9 cellular contexts compared by ENCODE assay signal in genomic region chr10:86632009-86632800, GRCh38. TPM values are rescaled to one million over a fixed set of nuclear protein-coding genes. Genes with fewer than 3 reads are reported as not detected.
DNase-seq lines count a peak whose midpoint lies in the region; ATAC-seq, FAIRE-seq and TF ChIP-seq lines count a peak whose summit lies in the region.
"Had no signal": no experiment of that assay in that cellular context is flagged by ENCODE, and none has a peak within 500 bp of the region (broad histone marks: within the 10 kb centered on the region; RNA-seq: fewer than 3 reads in every experiment).

No MANE protein-coding gene starts in this region.

- peaks cover 34% of the 10 kb centered on the region for H3K4me1 ChIP-seq in cardiac muscle cell (ENCODE audit: low read depth)
- H3K4me1 ChIP-seq in pancreas = no peaks in the 10 kb centered on the region

- ATAC-seq in pancreas (peak; percentile 67 to 89 (median 70)), GM19324 (IDR thresholded peaks at IDR 0.05; ENCODE audit: low FRiP score, unreplicated experiment) (no peak)

- TF ChIP-seq CTCF in cardiac muscle cell (IDR thresholded peaks at IDR 0.05; ENCODE audit: low read depth, low read length) (peak; percentile 32), pancreas (IDR thresholded peaks at IDR 0.05) (no peak)

- no peaks in the 10 kb centered on the region for H3K9me3 ChIP-seq in cardiac muscle cell (ENCODE audit: low read depth)
- H3K9me3 ChIP-seq in pancreas = no peaks in the 10 kb centered on the region

- WGBS in pancreas, 2 donors = 18 to 23% methylated on average over 45 to 49 of the region's 49 CpGs

- H3K36me3 ChIP-seq in cardiac muscle cell (no peaks in the 10 kb centered on the region), pancreas (no peaks in the 10 kb centered on the region)

- intact Hi-C loops in pancreas (cut with DNase I) = no loop called here

- no peak for FAIRE-seq in pancreas (lab: Jason Lieb, UNC)

- H3K27ac ChIP-seq in cardiac muscle cell = peak overlapping the region; percentile 71
- no peak overlapping the region for H3K27ac ChIP-seq in pancreas

- DNase-seq in Ammon's horn (ENCODE audit: low spot score) = peak; percentile 9
- peak; percentile 44 for DNase-seq in NCI-H510A treated with DMSO at 0.1 percent for 48 hours (lab: John Stamatoyannopoulos, UW)
- DNase-seq in cardiac muscle cell (ENCODE audit: low read depth in 1 of 2, low spot score in 1 of 2) = peak; percentile 25 to 81
- peak in 2 of 6 donors; percentile 54 to 64 for DNase-seq in pancreas
- DNase-seq in SKM-1 treated with dmso at 0.1 percent for 144 hours (lab: John Stamatoyannopoulos, UW; ENCODE audit: unreplicated experiment) = no peak
- DNase-seq in OCI-M1 (lab: John Stamatoyannopoulos, UW) = no peak
- DNase-seq in RPMI8226 = no peak
- DNase-seq: activated CD8-positive, alpha-beta memory T cell treated with anti-CD3 and anti-CD28 coated beads, Interleukin-2, amount 50 U/mL, for 4 hours had no signal

- H3K27me3 ChIP-seq in cardiac muscle cell (no peaks in the 10 kb centered on the region), pancreas (no peaks in the 10 kb centered on the region)

- H3K4me3 ChIP-seq in cardiac muscle cell = no peak overlapping the region
- peak overlapping the region in 2 of 4 donors; percentile 17 to 22 for H3K4me3 ChIP-seq in pancreas

RNA-seq across cellular contexts. Expression of gene OPN4, which starts 22.1 kb away (rescaled TPM):
- total RNA-seq in cardiac muscle cell (0.18 TPM in 1 of 2 replicates, not detected in the other), pancreas (not detected)
- polyA plus RNA-seq in cardiac muscle cell (0.24 TPM in 1 of 2 replicates, not detected in the other), pancreas (not detected)

RNA-seq across cellular contexts. Expression of gene LDB3, which starts 36.1 kb away (rescaled TPM):
- 202 and 213 TPM in 2 replicates for total RNA-seq in cardiac muscle cell
- 266 and 317 TPM in 2 replicates for polyA plus RNA-seq in cardiac muscle cell
- total RNA-seq in pancreas = under 1 TPM; 0.14 to 0.59 (median 0.30) TPM
- 1 to 10 TPM; 1.3 to 2.1 TPM for polyA plus RNA-seq in pancreas

Comparison
In these comparisons a context has a peak if more than half of its experiments do, and no peak if none do; other contexts are left out.
1. DNase-seq: peak in Ammon's horn (single experiment), NCI-H510A treated with DMSO at 0.1 percent for 48 hours (single experiment) and cardiac muscle cell (2 of 2); none in SKM-1 treated with dmso at 0.1 percent for 144 hours (single experiment), OCI-M1 (single experiment) and RPMI8226 (single experiment).
2. RNA of gene LDB3, which starts 36.1 kb away (total RNA-seq): 202 to 213 TPM in cardiac muscle cell; 0.14 to 0.59 TPM in pancreas; every median in the first group is over 100 times any median in the second.